Comparison of ENCODE assay signal across 8 cellular contexts in the genomic region with DNA sequence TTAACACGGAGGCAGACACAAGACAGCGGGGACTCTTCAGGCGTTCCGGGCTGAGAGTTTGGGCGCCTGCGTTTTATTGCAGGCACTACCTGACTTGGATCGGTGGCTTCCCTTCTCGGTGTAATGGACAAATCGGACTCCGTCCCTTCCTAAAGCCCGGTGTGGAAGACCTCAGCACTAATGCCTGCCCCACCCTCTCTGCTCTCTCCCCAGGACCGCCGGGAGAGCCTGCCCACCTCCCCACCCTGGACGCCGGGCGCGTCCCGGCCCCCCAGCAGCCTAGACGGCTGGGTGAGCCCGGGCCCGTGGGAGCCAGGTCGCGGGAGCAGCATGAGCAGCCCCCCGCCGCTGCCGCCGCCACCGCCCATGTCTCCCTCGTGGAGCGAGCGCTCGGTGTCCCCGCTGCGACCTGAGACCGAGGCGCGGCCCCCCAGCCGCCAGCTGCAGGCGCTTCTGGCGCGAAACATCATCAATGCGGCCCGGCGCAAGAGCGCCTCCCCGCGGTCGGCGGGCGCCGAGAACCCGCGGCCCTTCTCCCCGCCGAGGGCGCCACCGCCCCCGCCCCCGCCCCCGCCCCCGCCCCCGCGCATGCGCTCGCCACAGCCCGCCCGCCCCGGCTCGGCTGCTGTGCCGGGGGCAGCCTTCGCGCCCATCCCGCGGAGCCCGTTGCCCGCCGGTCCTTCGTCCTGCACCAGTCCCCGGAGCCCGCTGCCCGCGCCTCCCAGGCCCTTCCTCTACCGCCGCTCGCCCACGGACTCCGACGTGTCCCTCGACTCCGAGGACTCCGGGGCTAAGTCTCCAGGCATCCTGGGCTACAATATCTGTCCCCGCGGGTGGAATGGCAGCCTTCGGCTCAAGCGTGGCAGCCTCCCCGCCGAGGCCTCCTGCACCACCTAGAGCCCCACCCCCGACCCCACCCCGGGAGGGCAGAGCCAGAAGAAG. TPM values are rescaled to one million over a fixed set of nuclear protein-coding genes. Genes with fewer than 3 reads are reported as not detected.
DNase-seq lines count a peak whose midpoint lies in the region; ATAC-seq and TF ChIP-seq lines count a peak whose summit lies in the region.

No MANE protein-coding gene starts in this region.

- H3K36me3 ChIP-seq in SJCRH30 (no peaks in the 10 kb centered on the region), cardiac muscle cell (no peaks in the 10 kb centered on the region), urinary bladder (ENCODE audit: insufficient read depth) (no peaks in the 10 kb centered on the region)

- peak overlapping the region; percentile 70 for H3K4me3 ChIP-seq in Jurkat, Clone E6-1 (ENCODE audit: low read length)
- H3K4me3 ChIP-seq in SJCRH30: peak overlapping the region; percentile 69
- peak overlapping the region; percentile 53 for H3K4me3 ChIP-seq in cardiac muscle cell
- H3K4me3 ChIP-seq in urinary bladder (ENCODE audit: low read depth, low read length): peak overlapping the region; percentile 43

- H3K4me1 ChIP-seq in SJCRH30: peaks cover 31% of the 10 kb centered on the region
- peaks cover 19% of the 10 kb centered on the region for H3K4me1 ChIP-seq in cardiac muscle cell (ENCODE audit: low read depth)
- no peaks in the 10 kb centered on the region for H3K4me1 ChIP-seq in urinary bladder (ENCODE audit: insufficient read depth)

- ATAC-seq in GM21423 (IDR thresholded peaks at IDR 0.05; ENCODE audit: unreplicated experiment): peak; percentile 80

- WGBS in urinary bladder: 2% methylated on average over 92 of the region's 99 CpGs

- peak; percentile 35 for DNase-seq in DMS114 treated with DMSO at 0.1 percent for 48 hours (lab: John Stamatoyannopoulos, UW; ENCODE audit: unreplicated experiment)
- peak; percentile 62 for DNase-seq in Jurkat, Clone E6-1 (ENCODE audit: low read depth, low spot score)
- peak; percentile 83 to 87 for DNase-seq in SJCRH30
- peak; percentile 34 to 82 (median 50) for DNase-seq in activated naive CD4-positive, alpha-beta T cell (lab: John Stamatoyannopoulos, UW)
- DNase-seq in cardiac muscle cell (ENCODE audit: low read depth in 1 of 2, low spot score in 1 of 2): peak; percentile 73 to 85
- DNase-seq in posterior cingulate gyrus: peak in 9 of 10 donors; percentile 53 to 97 (median 65)

- H3K27me3 ChIP-seq in SJCRH30 (0 out of 2 replicates have a peak, but pooled peaks cover 3% of the 10 kb centered on the region), cardiac muscle cell (no peaks in the 10 kb centered on the region)

- H3K9me3 ChIP-seq in SJCRH30 (replicated peaks) (no peaks in the 10 kb centered on the region), cardiac muscle cell (ENCODE audit: low read depth) (no peaks in the 10 kb centered on the region)

- peak; percentile 44 for TF ChIP-seq CTCF in cardiac muscle cell (IDR thresholded peaks at IDR 0.05; ENCODE audit: low read depth, low read length)

- H3K27ac ChIP-seq in SJCRH30 (peak overlapping the region; percentile 88), cardiac muscle cell (no peak overlapping the region), urinary bladder (ENCODE audit: low read depth) (peak overlapping the region; percentile 58)

- intact Hi-C loops in posterior cingulate gyrus (cut with DNase I): loop anchor here (1.0 to 5.0 kb wide), 2 partner anchors 95 to 96 kb away; no protein-coding TSS in a partner anchor

RNA-seq across cellular contexts. Expression of a gene that starts 4.6 kb away (rescaled TPM):
- 3.3 TPM for polyA plus RNA-seq in Jurkat, Clone E6-1 (2012; ENCODE audit: insufficient read depth, insufficient read length)
- total RNA-seq in SJCRH30 (2014; rRNA removed; shearing (Covaris generic)): 0.02 TPM in 1 of 2 replicates, not detected in the other
- 2.1 and 6.8 TPM in 2 replicates for total RNA-seq in cardiac muscle cell
- polyA plus RNA-seq in cardiac muscle cell: 10.7 and 13.8 TPM in 2 replicates
- total RNA-seq in urinary bladder: 3.2 TPM
- 1.5 TPM for polyA plus RNA-seq in urinary bladder

RNA-seq across cellular contexts. Expression of a gene that starts 16.0 kb away (rescaled TPM):
- 1.7 TPM for polyA plus RNA-seq in Jurkat, Clone E6-1 (2012; ENCODE audit: insufficient read depth, insufficient read length)
- total RNA-seq in SJCRH30 (2014; rRNA removed; shearing (Covaris generic)): 2.3 and 3.2 TPM in 2 replicates
- total RNA-seq in cardiac muscle cell (2.7 and 4.4 TPM in 2 replicates), urinary bladder (6.8 TPM)
- polyA plus RNA-seq in cardiac muscle cell (0.94 and 1.1 TPM in 2 replicates), urinary bladder (47.2 TPM)

RNA-seq across cellular contexts. Expression of a gene that starts 44.4 kb away (rescaled TPM):
- polyA plus RNA-seq in Jurkat, Clone E6-1 (2012; ENCODE audit: insufficient read depth, insufficient read length): 73.5 TPM
- total RNA-seq in SJCRH30 (2014; rRNA removed; shearing (Covaris generic)): 50.5 and 55.2 TPM in 2 replicates
- 33.2 and 39.0 TPM in 2 replicates for total RNA-seq in cardiac muscle cell
- polyA plus RNA-seq in cardiac muscle cell: 33.0 and 47.1 TPM in 2 replicates
- 31.1 TPM for total RNA-seq in urinary bladder
- 28.3 TPM for polyA plus RNA-seq in urinary bladder

Comparison
In these comparisons a context has a peak if more than half of its experiments do, and no peak if none do; other contexts are left out.
1. DNase-seq: peak in every context shown above with its lines; median percentile 85 in SJCRH30; 79 in cardiac muscle cell; 65 in posterior cingulate gyrus; 62 in Jurkat, Clone E6-1; 50 in activated naive CD4-positive, alpha-beta T cell; 35 in DMS114 treated with DMSO at 0.1 percent for 48 hours.